Comparison of ENCODE assay signal across 20 cellular contexts in the genomic region with DNA sequence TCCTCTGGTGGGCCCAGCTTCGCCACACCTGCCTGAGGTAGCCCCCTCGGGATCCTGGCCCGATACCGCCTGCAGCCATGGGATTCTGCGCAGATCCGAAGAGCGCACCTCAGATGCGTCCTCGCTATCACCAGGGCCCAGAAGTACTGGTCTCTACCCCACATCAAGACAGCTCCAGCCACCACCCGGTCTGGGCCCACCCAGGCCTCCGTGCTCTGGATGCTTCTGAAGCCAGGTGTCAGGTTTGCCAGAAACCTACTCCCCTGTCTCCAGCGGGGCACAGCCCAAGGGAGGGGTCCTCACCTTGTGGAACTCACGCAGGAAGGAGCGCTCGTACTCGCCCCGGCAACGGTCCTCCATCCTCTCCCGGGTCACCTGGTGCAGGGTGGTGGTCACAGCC. TPM values are rescaled to one million over a fixed set of nuclear protein-coding genes. Genes with fewer than 3 reads are reported as not detected.
"Had no signal": no experiment of that assay in that cellular context is flagged by ENCODE, and none has a peak within 500 bp of the region (broad histone marks: within the 10 kb centered on the region; RNA-seq: fewer than 3 reads in every experiment).

No MANE protein-coding gene starts in this region.

- H3K36me3 ChIP-seq: ovary had no signal

- DNase-seq: activated CD4-positive, alpha-beta T cell treated with anti-CD3 and anti-CD28 coated beads, Interleukin-2, amount 50 U/mL, for 4 hours; activated effector memory CD4-positive, alpha-beta T cell treated with anti-CD3 and anti-CD28 coated beads, Interleukin-2, amount 50 U/mL, for 16 hours; activated T-cell treated with anti-CD3 and anti-CD28 coated beads for 4 hours; amniotic stem cell; body of pancreas; caudate nucleus; colonic mucosa; islet precursor cell; naive thymus-derived CD8-positive, alpha-beta T cell; ovary; sigmoid colon; stimulated activated CD4-positive, alpha-beta T cell treated with anti-CD3 and anti-CD28 coated beads, Interleukin-1b, Interleukin-23, amount 100 ng/mL, for 48 hours; SW 1271 had no signal

- H3K9me3 Mint-ChIP-seq: naive thymus-derived CD8-positive, alpha-beta T cell had no signal

- ATAC-seq: activated CD4-positive, CD25-positive, alpha-beta regulatory T cell treated with anti-CD3 and anti-CD28 coated beads, Interleukin-2, amount 50 U/mL, for 24 hours; body of pancreas; esophagus mucosa; left lobe of liver; mucosa of descending colon; naive thymus-derived CD8-positive, alpha-beta T cell had no signal

- H3K27me3 Mint-ChIP-seq: activated naive CD8-positive, alpha-beta T cell; naive thymus-derived CD8-positive, alpha-beta T cell had no signal

- H3K36me3 Mint-ChIP-seq: activated naive CD8-positive, alpha-beta T cell had no signal

- H3K4me3 ChIP-seq: body of pancreas, colonic mucosa, mucosa of descending colon, ovary, thoracic aorta had no signal

- H3K27ac Mint-ChIP-seq: activated naive CD8-positive, alpha-beta T cell had no signal

- H3K9me3 ChIP-seq: body of pancreas, colonic mucosa, mucosa of descending colon, ovary, sigmoid colon, thoracic aorta had no signal

- H3K27ac ChIP-seq: body of pancreas, colonic mucosa, ovary, sigmoid colon, thoracic aorta had no signal

- H3K27me3 ChIP-seq: body of pancreas, colonic mucosa, ovary, sigmoid colon had no signal

RNA-seq across cellular contexts. Expression of a gene that starts 14.1 kb away (rescaled TPM):
- total RNA-seq: body of pancreas; esophagus mucosa; left lobe of liver; naive thymus-derived CD8-positive, alpha-beta T cell; ovary; sigmoid colon; thoracic aorta; ureter had no signal

RNA-seq across cellular contexts. Expression of a gene that starts 16.1 kb away (rescaled TPM):
- total RNA-seq: left lobe of liver; naive thymus-derived CD8-positive, alpha-beta T cell; thoracic aorta; ureter had no signal
